2 cellular contexts compared by ENCODE assay signal in genomic region chr1:223153177-223154119, GRCh38.
TF ChIP-seq lines count a peak whose summit lies in the region.

No MANE protein-coding gene starts in this region.

TF ChIP-seq in HepG2, 621 proteins besides CTCF, POLR2A, EP300 and RAD21:
- no peak for TF ChIP-seq SETDB1 (CRISPR knock-in tag; IDR thresholded peaks at IDR 0.05; ENCODE audit: borderline replicate concordance)
- TF ChIP-seq SNRNP70 (IDR thresholded peaks at IDR 0.05; ENCODE audit: low read depth, low read length): no peak
- TF ChIP-seq ATF4 (CRISPR knock-in tag; IDR thresholded peaks at IDR 0.05): no peak
- no peak for TF ChIP-seq ZNF790 (CRISPR knock-in tag; IDR thresholded peaks at IDR 0.05; ENCODE audit: borderline replicate concordance)
- TF ChIP-seq RXRA (CRISPR knock-in tag; IDR thresholded peaks at IDR 0.05): no peak
- TF ChIP-seq TFDP1 (CRISPR knock-in tag; IDR thresholded peaks at IDR 0.05; ENCODE audit: borderline replicate concordance): no peak
- TF ChIP-seq ZNF615 (CRISPR knock-in tag; IDR thresholded peaks at IDR 0.05; ENCODE audit: borderline replicate concordance): no peak
- TF ChIP-seq ZFP36L2 (CRISPR knock-in tag; IDR thresholded peaks at IDR 0.05): no peak
- TF ChIP-seq TFE3 (CRISPR knock-in tag; IDR thresholded peaks at IDR 0.05): no peak
- no peak for TF ChIP-seq PHF5A (CRISPR knock-in tag; IDR thresholded peaks at IDR 0.05; ENCODE audit: low read depth, unreplicated experiment)
- TF ChIP-seq ELF1 (CRISPR knock-in tag; IDR thresholded peaks at IDR 0.05): no peak
- no peak for TF ChIP-seq KDM1A (CRISPR knock-in tag; IDR thresholded peaks at IDR 0.05)

TF ChIP-seq in H1, 55 proteins besides CTCF, POLR2A, EP300 and RAD21:
- no peak for TF ChIP-seq EGR1 (IDR thresholded peaks at IDR 0.05; ENCODE audit: borderline replicate concordance, low read depth, low read length)
- 0 out of 2 replicates have a peak, but pooled peaks have one; percentile 19 for TF ChIP-seq BACH1 (IDR thresholded peaks at IDR 0.05; ENCODE audit: low read length)
- TF ChIP-seq TEAD4 (IDR thresholded peaks at IDR 0.05; ENCODE audit: low read depth, low read length): peak; percentile 48; the same call in 1 of the 2 replicates
- no peak for TF ChIP-seq RNF2 (IDR thresholded peaks at IDR 0.05; ENCODE audit: borderline replicate concordance, low read depth, low read length, missing control alignments, poor library complexity, severe bottlenecking)
- TF ChIP-seq RXRA (IDR thresholded peaks at IDR 0.05; ENCODE audit: insufficient read depth, low read depth, low read length): no peak
- TF ChIP-seq MAFK (IDR thresholded peaks at IDR 0.05; ENCODE audit: low read depth, low read length): no peak
- TF ChIP-seq ZNF274 (IDR thresholded peaks at IDR 0.05; ENCODE audit: borderline replicate concordance, extremely low read depth, low read length): no peak
TF ChIP-seq in H1: peak in this region for 2.
